12 cellular contexts compared by ENCODE assay signal in genomic region chr1:216815239-216815955, GRCh38.
DNase-seq lines count a peak whose midpoint lies in the region; ATAC-seq lines count a peak whose summit lies in the region.
"Had no signal": no experiment of that assay in that cellular context is flagged by ENCODE, and none has a peak within 500 bp of the region (broad histone marks: within the 10 kb centered on the region; RNA-seq: fewer than 3 reads in every experiment).

No MANE protein-coding gene starts in this region.

- no peak for ATAC-seq in activated CD8-positive, alpha-beta memory T cell treated with anti-CD3 and anti-CD28 coated beads, Interleukin-2, amount 10 ng/mL, durations not matched to agents 7 days and 5 days
- no peak for ATAC-seq in effector memory CD8-positive, alpha-beta T cell (replicated peaks)

- peak overlapping the region in 2 of 3 donors; percentile 12 to 19 for H3K4me3 ChIP-seq in skeletal muscle tissue (ENCODE audit: low read length in 3 of 3)
- H3K4me3 ChIP-seq: Peyer's patch had no signal

- no peaks in the 10 kb centered on the region for H3K9me3 ChIP-seq in skeletal muscle tissue (ENCODE audit: control insufficient read depth in 3 of 3, low read length in 3 of 3)
- H3K9me3 ChIP-seq: Peyer's patch had no signal

- H3K27me3 ChIP-seq in skeletal muscle tissue (ENCODE audit: control insufficient read depth in 3 of 3, insufficient read depth in 3 of 3, low read length in 3 of 3) = no peaks in the 10 kb centered on the region
- H3K27me3 ChIP-seq: Peyer's patch had no signal

- no peaks in the 10 kb centered on the region for H3K9me3 Mint-ChIP-seq in activated CD8-positive, alpha-beta memory T cell treated with anti-CD3 and anti-CD28 coated beads, Interleukin-2, amount 10 ng/mL, durations not matched to agents 7 days and 5 days (ENCODE audit: low read depth)
- peaks cover 3 to 15% of the 10 kb centered on the region in 2 donors for H3K9me3 Mint-ChIP-seq in effector memory CD8-positive, alpha-beta T cell
- H3K9me3 Mint-ChIP-seq: activated naive CD4-positive, alpha-beta T cell treated with anti-CD3 and anti-CD28 coated beads, Interleukin-2, amount 50 U/mL, for 24 hours had no signal

- DNase-seq in NCI-H187 (lab: John Stamatoyannopoulos, UW) (peak; percentile 6 to 17), NCI-H187 treated with DMSO at 0.1 percent for 48 hours (lab: John Stamatoyannopoulos, UW) (no peak), SHP77 treated with DMSO at 0.1 percent for 48 hours (lab: John Stamatoyannopoulos, UW) (peak; percentile 68), iris pigment epithelial cell (ENCODE audit: low read depth) (peak; percentile 48), GDM1 (lab: John Stamatoyannopoulos, UW) (no peak)
- DNase-seq in activated CD8-positive, alpha-beta memory T cell treated with anti-CD3 and anti-CD28 coated beads, Interleukin-2, amount 10 ng/mL, durations not matched to agents 7 days and 5 days = no peak
- no peak for DNase-seq in effector memory CD8-positive, alpha-beta T cell
- DNase-seq: 8988T; activated CD4-positive, alpha-beta T cell treated with anti-CD3 and anti-CD28 coated beads for 4 hours; Peyer's patch had no signal

- peak overlapping the region; percentile 91 for H3K27ac ChIP-seq in skeletal muscle tissue (ENCODE audit: low read depth, low read length)
- H3K27ac ChIP-seq: Peyer's patch had no signal

- no peaks in the 10 kb centered on the region for H3K36me3 ChIP-seq in skeletal muscle tissue (ENCODE audit: control insufficient read depth in 3 of 3, insufficient read depth in 3 of 3, low read length in 3 of 3)
- H3K36me3 ChIP-seq: Peyer's patch had no signal

- peak overlapping the region; percentile 10 to 50 (median 38) for H3K9ac ChIP-seq in skeletal muscle tissue (ENCODE audit: low read depth in 1 of 3, low read length in 3 of 3)

- H3K4me1 Mint-ChIP-seq in activated CD8-positive, alpha-beta memory T cell treated with anti-CD3 and anti-CD28 coated beads, Interleukin-2, amount 10 ng/mL, durations not matched to agents 7 days and 5 days = no peaks in the 10 kb centered on the region
- no peaks in the 10 kb centered on the region for H3K4me1 Mint-ChIP-seq in effector memory CD8-positive, alpha-beta T cell (ENCODE audit: low read depth in 2 of 2)
- H3K4me1 Mint-ChIP-seq: activated naive CD4-positive, alpha-beta T cell treated with anti-CD3 and anti-CD28 coated beads, Interleukin-2, amount 50 U/mL, for 24 hours had no signal

- H3K4me1 ChIP-seq in skeletal muscle tissue (ENCODE audit: control insufficient read depth in 3 of 3, insufficient read depth in 3 of 3, low read length in 3 of 3) = peaks cover 8 to 13% (median 13%) of the 10 kb centered on the region in 3 donors
- H3K4me1 ChIP-seq: Peyer's patch had no signal

- H3K36me3 Mint-ChIP-seq in activated CD8-positive, alpha-beta memory T cell treated with anti-CD3 and anti-CD28 coated beads, Interleukin-2, amount 10 ng/mL, durations not matched to agents 7 days and 5 days = no peaks in the 10 kb centered on the region
- H3K36me3 Mint-ChIP-seq in effector memory CD8-positive, alpha-beta T cell (ENCODE audit: insufficient read depth) = no peaks in the 10 kb centered on the region
- H3K36me3 Mint-ChIP-seq: activated naive CD4-positive, alpha-beta T cell treated with anti-CD3 and anti-CD28 coated beads, Interleukin-2, amount 50 U/mL, for 24 hours had no signal

- CTCF ChIA-PET in activated CD8-positive, alpha-beta memory T cell treated with anti-CD3 and anti-CD28 coated beads, Interleukin-2, amount 10 ng/mL, durations not matched to agents 7 days and 5 days (lab: Charles Lee) = no interaction called here

- no peaks in the 10 kb centered on the region for H3K27me3 Mint-ChIP-seq in activated CD8-positive, alpha-beta memory T cell treated with anti-CD3 and anti-CD28 coated beads, Interleukin-2, amount 10 ng/mL, durations not matched to agents 7 days and 5 days
- H3K27me3 Mint-ChIP-seq in effector memory CD8-positive, alpha-beta T cell = no peaks in the 10 kb centered on the region
- H3K27me3 Mint-ChIP-seq: activated naive CD4-positive, alpha-beta T cell treated with anti-CD3 and anti-CD28 coated beads, Interleukin-2, amount 50 U/mL, for 24 hours had no signal

- H3K27ac Mint-ChIP-seq in activated CD8-positive, alpha-beta memory T cell treated with anti-CD3 and anti-CD28 coated beads, Interleukin-2, amount 10 ng/mL, durations not matched to agents 7 days and 5 days = no peak overlapping the region
- no peak overlapping the region for H3K27ac Mint-ChIP-seq in effector memory CD8-positive, alpha-beta T cell
- H3K27ac Mint-ChIP-seq: activated naive CD4-positive, alpha-beta T cell treated with anti-CD3 and anti-CD28 coated beads, Interleukin-2, amount 50 U/mL, for 24 hours had no signal

- H3K4me3 Mint-ChIP-seq in activated CD8-positive, alpha-beta memory T cell treated with anti-CD3 and anti-CD28 coated beads, Interleukin-2, amount 10 ng/mL, durations not matched to agents 7 days and 5 days = no peak overlapping the region
- H3K4me3 Mint-ChIP-seq in effector memory CD8-positive, alpha-beta T cell = no peak overlapping the region
- H3K4me3 Mint-ChIP-seq: activated naive CD4-positive, alpha-beta T cell treated with anti-CD3 and anti-CD28 coated beads, Interleukin-2, amount 50 U/mL, for 24 hours had no signal

Comparison
In these comparisons a context has a peak if more than half of its experiments do, and no peak if none do; other contexts are left out.
1. DNase-seq: peak in NCI-H187 (2 of 2), SHP77 treated with DMSO at 0.1 percent for 48 hours (single experiment) and iris pigment epithelial cell (single experiment); none in NCI-H187 treated with DMSO at 0.1 percent for 48 hours (single experiment), activated CD8-positive, alpha-beta memory T cell treated with anti-CD3 and anti-CD28 coated beads, Interleukin-2, amount 10 ng/mL, durations not matched to agents 7 days and 5 days (single experiment), effector memory CD8-positive, alpha-beta T cell (0 of 3) and GDM1 (single experiment).